Comparison of ENCODE assay signal across 8 cellular contexts in the genomic region with DNA sequence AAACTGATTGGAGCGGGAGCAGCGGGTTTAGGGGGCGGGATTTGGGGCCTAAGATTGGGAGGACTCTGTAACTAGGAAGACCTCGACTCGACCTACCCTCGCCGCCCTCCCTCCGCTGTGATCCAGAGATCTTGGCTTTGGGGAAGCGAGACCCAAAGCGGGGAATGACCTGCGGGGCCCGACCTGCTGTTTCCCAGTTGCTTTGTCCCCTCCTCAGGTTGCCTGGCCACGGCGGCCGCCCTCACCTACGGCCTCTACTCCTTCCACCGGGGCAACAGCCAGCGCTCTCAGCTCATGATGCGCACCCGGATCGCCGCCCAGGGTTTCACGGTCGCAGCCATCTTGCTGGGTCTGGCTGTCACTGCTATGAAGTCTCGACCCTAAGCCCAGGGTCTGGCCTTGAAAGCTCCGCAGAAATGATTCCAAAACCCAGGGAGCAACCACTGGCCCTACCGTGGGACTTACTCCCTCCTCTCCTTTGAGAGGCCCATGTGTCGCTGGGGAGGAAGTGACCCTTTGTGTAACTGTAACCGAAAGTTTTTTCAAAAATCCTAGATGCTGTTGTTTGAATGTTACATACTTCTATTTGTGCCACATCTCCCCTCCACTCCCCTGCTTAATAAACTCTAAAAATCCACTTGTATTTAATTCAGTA. TPM values are rescaled to one million over a fixed set of nuclear protein-coding genes. Genes with fewer than 3 reads are reported as not detected.
A peak's percentile ranks its signal among the peaks of the same experiment; 100 is the strongest.
DNase-seq lines count a peak whose midpoint lies in the region; ATAC-seq, FAIRE-seq and TF ChIP-seq lines count a peak whose summit lies in the region.

No MANE protein-coding gene starts in this region.

- peak overlapping the region; percentile 61 for H3K4me2 ChIP-seq in DOHH2 (ENCODE audit: low read length)
- H3K4me2 ChIP-seq in keratinocyte (ENCODE audit: control insufficient read depth, extremely low read depth, insufficient read depth, low read depth, low read length), result peak overlapping the region; percentile 92

- no peaks in the 10 kb centered on the region for H3K9me2 ChIP-seq in DOHH2 (replicated peaks; ENCODE audit: control insufficient read depth, low read length)

- H4K20me1 ChIP-seq in DOHH2 (ENCODE audit: control insufficient read depth, insufficient read depth, low read depth, low read length) (peaks cover 16% of the 10 kb centered on the region; the same call in 1 of the 2 replicates), keratinocyte (ENCODE audit: control insufficient read depth, extremely low read depth, insufficient read depth, low read length) (peaks cover 6% of the 10 kb centered on the region)

- no peaks in the 10 kb centered on the region for H3K9me1 ChIP-seq in keratinocyte (ENCODE audit: control insufficient read depth, extremely low read depth, insufficient read depth, low read length)

- H3K4me3 ChIP-seq in DOHH2 (ENCODE audit: low read length) (peak overlapping the region; percentile 97), HUES6 (ENCODE audit: low read depth, low read length) (peak overlapping the region; percentile 87), keratinocyte (ENCODE audit: control insufficient read depth in 2 of 3, extremely low read depth in 1 of 3, insufficient read depth in 2 of 3, low read depth in 1 of 3, low read length in 3 of 3) (peak overlapping the region; percentile 78 to 90 (median 83)), stomach smooth muscle (ENCODE audit: low read length in 2 of 2) (peak overlapping the region; percentile 98 to 99)

- peak overlapping the region; percentile 97 for H3K9ac ChIP-seq in HUES6 (ENCODE audit: low read length)
- H3K9ac ChIP-seq in keratinocyte (ENCODE audit: control insufficient read depth, extremely low read depth, insufficient read depth, low read length), result peak overlapping the region; percentile 92
- H3K9ac ChIP-seq in stomach smooth muscle (ENCODE audit: low read length in 2 of 2), result peak overlapping the region; percentile 96 to 97

- peaks cover 2% of the 10 kb centered on the region; the same call in 1 of the 2 replicates for H3F3A ChIP-seq in DOHH2 (ENCODE audit: control insufficient read depth, insufficient read depth)

- dilution Hi-C loops in keratinocyte (cut with MboI; ENCODE audit: extremely low pct_ligation_motif_present, low sequenced_read_pairs), result no loop called here

- peak overlapping the region; percentile 75 for H2AFZ ChIP-seq in keratinocyte (ENCODE audit: control insufficient read depth, low read length)

- FAIRE-seq in keratinocyte (lab: Jason Lieb, UNC), result peak; percentile 57

- no peak for TF ChIP-seq CTCF in DOHH2 (IDR thresholded peaks at IDR 0.05; ENCODE audit: low read depth, low read length, poor library complexity, severe bottlenecking)
- TF ChIP-seq CTCF in keratinocyte (optimal IDR thresholded peaks at IDR 0.05 in 1 of 3, IDR thresholded peaks at IDR 0.05 in 1 of 3, conservative IDR thresholded peaks at IDR 0.05 in 1 of 3; ENCODE audit: extremely low read depth in 1 of 3, insufficient read depth in 2 of 3, low read length in 3 of 3), result no peak

- peaks cover 66% of the 10 kb centered on the region for H3K79me2 ChIP-seq in DOHH2 (ENCODE audit: control insufficient read depth, low read length)
- H3K79me2 ChIP-seq in keratinocyte (ENCODE audit: control insufficient read depth, insufficient read depth, low read length), result peaks cover 39% of the 10 kb centered on the region

- no peaks in the 10 kb centered on the region for H3K9me3 ChIP-seq in DOHH2 (ENCODE audit: control insufficient read depth, insufficient read depth, low read length)
- no peaks in the 10 kb centered on the region for H3K9me3 ChIP-seq in HUES6 (ENCODE audit: control insufficient read depth, insufficient read depth, low read depth, low read length)
- no peaks in the 10 kb centered on the region for H3K9me3 ChIP-seq in keratinocyte (ENCODE audit: control insufficient read depth, low read depth, low read length)
- H3K9me3 ChIP-seq in stomach smooth muscle (ENCODE audit: control insufficient read depth in 2 of 2, low read length in 2 of 2), result no peaks in the 10 kb centered on the region

- peak overlapping the region; percentile 86 for H3K27ac ChIP-seq in DOHH2 (ENCODE audit: low read depth, low read length)
- H3K27ac ChIP-seq in HUES6 (ENCODE audit: low read depth, low read length), result peak overlapping the region; percentile 62
- H3K27ac ChIP-seq in angular gyrus (ENCODE audit: low read depth, low read length), result peak overlapping the region; percentile 98
- H3K27ac ChIP-seq in keratinocyte (ENCODE audit: control insufficient read depth, insufficient read depth, low read length), result peak overlapping the region; percentile 93
- H3K27ac ChIP-seq in stomach smooth muscle (ENCODE audit: low read length), result peak overlapping the region; percentile 99

- H3K4me1 ChIP-seq in DOHH2 (ENCODE audit: control insufficient read depth, low read length), result peaks cover 20% of the 10 kb centered on the region
- peaks cover 5% of the 10 kb centered on the region; the same call in 1 of the 2 replicates for H3K4me1 ChIP-seq in HUES6 (ENCODE audit: control insufficient read depth, insufficient read depth, low read length)
- peaks cover 18% of the 10 kb centered on the region for H3K4me1 ChIP-seq in keratinocyte (ENCODE audit: control insufficient read depth, extremely low read depth, insufficient read depth, low read length)
- peaks cover 18% of the 10 kb centered on the region for H3K4me1 ChIP-seq in stomach smooth muscle (ENCODE audit: control insufficient read depth, insufficient read depth, low read length)

- DNase-seq in keratinocyte (ENCODE audit: low read depth, low spot score) (no peak), DMS153 (lab: John Stamatoyannopoulos, UW) (no peak)
- no peak for DNase-seq in activated CD4-positive, alpha-beta T cell treated with anti-CD3 and anti-CD28 coated beads, Interleukin-2, amount 50 U/mL, for 4 hours

- ATAC-seq in GM21367 (IDR thresholded peaks at IDR 0.05; ENCODE audit: unreplicated experiment), result peak; percentile 21

- H3K27me3 ChIP-seq in DOHH2 (ENCODE audit: control insufficient read depth, low read length) (no peaks in the 10 kb centered on the region), HUES6 (ENCODE audit: control insufficient read depth, insufficient read depth, low read length) (no peaks in the 10 kb centered on the region), keratinocyte (ENCODE audit: control insufficient read depth, extremely low read depth, insufficient read depth, low read length) (no peaks in the 10 kb centered on the region), stomach smooth muscle (ENCODE audit: control insufficient read depth in 1 of 2, insufficient read depth in 2 of 2, low read length in 2 of 2) (no peaks in the 10 kb centered on the region)

- H3K36me3 ChIP-seq in DOHH2 (ENCODE audit: control insufficient read depth, low read length) (peaks cover 70% of the 10 kb centered on the region), HUES6 (ENCODE audit: control insufficient read depth, insufficient read depth, low read length) (peaks cover 35% of the 10 kb centered on the region), keratinocyte (ENCODE audit: control insufficient read depth in 2 of 2, extremely low read depth in 1 of 2, insufficient read depth in 2 of 2, low read length in 2 of 2) (peaks cover 47 to 66% of the 10 kb centered on the region in 2 experiments), stomach smooth muscle (ENCODE audit: control insufficient read depth in 2 of 2, insufficient read depth in 2 of 2, low read length in 2 of 2) (peaks cover 40 to 42% of the 10 kb centered on the region in 2 donors)

RNA-seq across cellular contexts. Expression of a gene that starts 0.7 kb away (rescaled TPM):
- 74.6 to 91.4 TPM (median 87.9 TPM) in 3 replicates for polyA plus RNA-seq in keratinocyte
- polyA plus RNA-seq in keratinocyte (2011; ENCODE audit: low read depth), result 5.6 TPM
- 79.7 and 125 TPM in 2 replicates for polyA plus RNA-seq in keratinocyte (2011; cell fraction: cytosol; rRNA removed)
- 25.9 and 37.5 TPM in 2 replicates for polyA plus RNA-seq in keratinocyte (2011; cell fraction: nucleus; rRNA removed)
- polyA plus RNA-seq in keratinocyte (2012; ENCODE audit: low replicate concordance), result 113 and 117 TPM in 2 replicates
- 41.8 to 68.1 TPM (median 53.4 TPM) in 3 replicates for polyA minus RNA-seq in keratinocyte
- 113 TPM for polyA minus RNA-seq in keratinocyte (2011; cell fraction: cytosol; rRNA and poly(A)+ RNA removed)
- 14.7 and 17.1 TPM in 2 replicates for polyA minus RNA-seq in keratinocyte (2011; cell fraction: nucleus; rRNA and poly(A)+ RNA removed)

RNA-seq across cellular contexts. Expression of a gene that starts 0.8 kb away (rescaled TPM):
- polyA plus RNA-seq in keratinocyte, result 73.3 to 101 TPM (median 96.7 TPM) in 3 replicates
- 52.9 TPM for polyA plus RNA-seq in keratinocyte (2011; ENCODE audit: low read depth)
- 73.0 and 88.7 TPM in 2 replicates for polyA plus RNA-seq in keratinocyte (2011; cell fraction: cytosol; rRNA removed)
- polyA plus RNA-seq in keratinocyte (2011; cell fraction: nucleus; rRNA removed), result 80.9 and 89.6 TPM in 2 replicates
- polyA plus RNA-seq in keratinocyte (2012; ENCODE audit: low replicate concordance), result 62.2 and 82.2 TPM in 2 replicates
- polyA minus RNA-seq in keratinocyte, result 17.5 to 26.1 TPM (median 22.9 TPM) in 3 replicates
- polyA minus RNA-seq in keratinocyte (2011; cell fraction: cytosol; rRNA and poly(A)+ RNA removed), result 71.7 TPM
- polyA minus RNA-seq in keratinocyte (2011; cell fraction: nucleus; rRNA and poly(A)+ RNA removed), result 20.8 and 25.3 TPM in 2 replicates

RNA-seq across cellular contexts. Expression of a gene that starts 24.0 kb away (rescaled TPM):
- 0.70 to 2.4 TPM (median 1.6 TPM) in 3 replicates for polyA plus RNA-seq in keratinocyte
- polyA plus RNA-seq in keratinocyte (2011; ENCODE audit: low read depth), result 1.0 TPM
- 0.66 and 0.72 TPM in 2 replicates for polyA plus RNA-seq in keratinocyte (2011; cell fraction: cytosol; rRNA removed)
- polyA plus RNA-seq in keratinocyte (2011; cell fraction: nucleus; rRNA removed), result 2.4 and 3.8 TPM in 2 replicates
- 1.4 and 2.2 TPM in 2 replicates for polyA plus RNA-seq in keratinocyte (2012; ENCODE audit: low replicate concordance)
- 1.5 to 3.0 TPM (median 2.1 TPM) in 3 replicates for polyA minus RNA-seq in keratinocyte
- polyA minus RNA-seq in keratinocyte (2011; cell fraction: cytosol; rRNA and poly(A)+ RNA removed), result 3.1 TPM
- 1.3 and 2.9 TPM in 2 replicates for polyA minus RNA-seq in keratinocyte (2011; cell fraction: nucleus; rRNA and poly(A)+ RNA removed)

RNA-seq across cellular contexts. Expression of a gene that starts 27.1 kb away (rescaled TPM):
- polyA plus RNA-seq in keratinocyte, result 326 to 485 TPM (median 427 TPM) in 3 replicates
- polyA plus RNA-seq in keratinocyte (2011; ENCODE audit: low read depth), result 465 TPM
- 241 and 487 TPM in 2 replicates for polyA plus RNA-seq in keratinocyte (2011; cell fraction: cytosol; rRNA removed)
- 219 and 221 TPM in 2 replicates for polyA plus RNA-seq in keratinocyte (2011; cell fraction: nucleus; rRNA removed)
- 435 and 459 TPM in 2 replicates for polyA plus RNA-seq in keratinocyte (2012; ENCODE audit: low replicate concordance)
- polyA minus RNA-seq in keratinocyte, result 151 to 200 TPM (median 157 TPM) in 3 replicates
- 467 TPM for polyA minus RNA-seq in keratinocyte (2011; cell fraction: cytosol; rRNA and poly(A)+ RNA removed)
- polyA minus RNA-seq in keratinocyte (2011; cell fraction: nucleus; rRNA and poly(A)+ RNA removed), result 69.2 and 77.9 TPM in 2 replicates

RNA-seq across cellular contexts. Expression of a gene that starts 27.7 kb away (rescaled TPM):
- polyA plus RNA-seq in keratinocyte, result 100 to 128 TPM (median 112 TPM) in 3 replicates
- 29.3 TPM for polyA plus RNA-seq in keratinocyte (2011; ENCODE audit: low read depth)
- 125 and 133 TPM in 2 replicates for polyA plus RNA-seq in keratinocyte (2011; cell fraction: cytosol; rRNA removed)
- 66.7 and 77.1 TPM in 2 replicates for polyA plus RNA-seq in keratinocyte (2011; cell fraction: nucleus; rRNA removed)
- 59.4 and 78.0 TPM in 2 replicates for polyA plus RNA-seq in keratinocyte (2012; ENCODE audit: low replicate concordance)
- polyA minus RNA-seq in keratinocyte, result 116 to 204 TPM (median 141 TPM) in 3 replicates
- polyA minus RNA-seq in keratinocyte (2011; cell fraction: cytosol; rRNA and poly(A)+ RNA removed), result 122 TPM
- polyA minus RNA-seq in keratinocyte (2011; cell fraction: nucleus; rRNA and poly(A)+ RNA removed), result 29.3 and 42.0 TPM in 2 replicates
